In genomic region chr6:109720336-109720735, GRCh38 we compare ENCODE assay signal across 19 cellular contexts. TPM values are rescaled to one million over a fixed set of nuclear protein-coding genes. Genes with fewer than 3 reads are reported as not detected.
DNase-seq lines count a peak whose midpoint lies in the region; ATAC-seq and TF ChIP-seq lines count a peak whose summit lies in the region.
"Had no signal": no experiment of that assay in that cellular context is flagged by ENCODE, and none has a peak within 500 bp of the region (broad histone marks: within the 10 kb centered on the region; RNA-seq: fewer than 3 reads in every experiment).

No MANE protein-coding gene starts in this region.

- peaks cover 13% of the 10 kb centered on the region for H3K36me3 Mint-ChIP-seq in activated naive CD8-positive, alpha-beta T cell treated with anti-CD3 and anti-CD28 coated beads, Interleukin-2, amount 50 U/mL, for 24 hours (ENCODE audit: low read depth)

- no peaks in the 10 kb centered on the region for H3K4me1 Mint-ChIP-seq in activated naive CD8-positive, alpha-beta T cell treated with anti-CD3 and anti-CD28 coated beads, Interleukin-2, amount 50 U/mL, for 24 hours

- H3K27ac Mint-ChIP-seq in activated naive CD8-positive, alpha-beta T cell treated with anti-CD3 and anti-CD28 coated beads, Interleukin-2, amount 50 U/mL, for 24 hours: no peak overlapping the region
- H3K27ac Mint-ChIP-seq: IgD-negative memory B cell had no signal

- H3K4me1 ChIP-seq in adipocyte (ENCODE audit: control insufficient read depth, insufficient read depth, low read length) (peaks cover 15% of the 10 kb centered on the region), suprapubic skin (peaks cover 4% of the 10 kb centered on the region), ascending aorta (peaks cover 0 to 17% of the 10 kb centered on the region in 2 donors)
- H3K4me1 ChIP-seq: Peyer's patch had no signal

- H3K4me3 Mint-ChIP-seq in activated naive CD8-positive, alpha-beta T cell treated with anti-CD3 and anti-CD28 coated beads, Interleukin-2, amount 50 U/mL, for 24 hours: no peak overlapping the region
- H3K4me3 Mint-ChIP-seq: CD4-positive, alpha-beta memory T cell; IgD-negative memory B cell had no signal

- H3K27me3 ChIP-seq in adipocyte (replicated peaks; ENCODE audit: control insufficient read depth, insufficient read depth, low read length): no peaks in the 10 kb centered on the region
- H3K27me3 ChIP-seq in suprapubic skin: no peaks in the 10 kb centered on the region
- no peaks in the 10 kb centered on the region for H3K27me3 ChIP-seq in ascending aorta
- H3K27me3 ChIP-seq: BLaER1 treated with 17β-estradiol and CSF1 and Interleukin-3, amounts not matched to agents 10 nM and 100 nM; Peyer's patch had no signal

- no peak overlapping the region for H3K4me3 ChIP-seq in adipocyte (ENCODE audit: low read length)
- no peak overlapping the region for H3K4me3 ChIP-seq in suprapubic skin
- no peak overlapping the region for H3K4me3 ChIP-seq in ascending aorta
- H3K4me3 ChIP-seq: BLaER1 treated with 17β-estradiol and CSF1 and Interleukin-3, amounts not matched to agents 10 nM and 100 nM; Peyer's patch had no signal

- no peak for TF ChIP-seq EP300 in suprapubic skin (IDR thresholded peaks at IDR 0.05)

- H3K27ac ChIP-seq in suprapubic skin: peak overlapping the region; percentile 60
- H3K27ac ChIP-seq in ascending aorta: no peak overlapping the region
- H3K27ac ChIP-seq: BLaER1 treated with 17β-estradiol and CSF1 and Interleukin-3, amounts not matched to agents 10 nM and 100 nM; Peyer's patch had no signal

- ATAC-seq in activated naive CD8-positive, alpha-beta T cell treated with anti-CD3 and anti-CD28 coated beads, Interleukin-2, amount 50 U/mL, for 24 hours: no peak

- 65% methylated on average over 4 of the region's 4 CpGs for WGBS in suprapubic skin

- no peaks in the 10 kb centered on the region for H3K9me3 ChIP-seq in adipocyte (ENCODE audit: control insufficient read depth, low read length)
- H3K9me3 ChIP-seq in suprapubic skin: no peaks in the 10 kb centered on the region
- H3K9me3 ChIP-seq in ascending aorta: no peaks in the 10 kb centered on the region
- H3K9me3 ChIP-seq: Peyer's patch had no signal

- DNase-seq in COLO829 (ENCODE audit: low spot score) (peak; percentile 14), adipocyte (ENCODE audit: low read depth) (peak; percentile 35), foreskin melanocyte (peak; percentile 98), suprapubic skin (ENCODE audit: low spot score in 2 of 2) (no peak), ascending aorta (ENCODE audit: low spot score in 2 of 2) (no peak), kidney glomerular epithelial cell (lab: John Stamatoyannopoulos, UW) (no peak)
- DNase-seq in activated naive CD8-positive, alpha-beta T cell treated with anti-CD3 and anti-CD28 coated beads, Interleukin-2, amount 50 U/mL, for 24 hours: no peak
- DNase-seq: Calu3; CD4-positive, alpha-beta memory T cell; DMS153; MV-4-11; NCI-H1105 treated with DMSO at 0.1 percent for 48 hours; NCI-H2029 treated with DMSO at 0.1 percent for 48 hours; NCI-H2171; NCI-H345; NCI-H524 treated with DMSO at 0.1 percent for 48 hours; Peyer's patch had no signal

- no peak overlapping the region for H3K9ac ChIP-seq in adipocyte (ENCODE audit: low read length)
- H3K9ac ChIP-seq: BLaER1 treated with 17β-estradiol and CSF1 and Interleukin-3, amounts not matched to agents 10 nM and 100 nM had no signal

- H3K27me3 Mint-ChIP-seq in activated naive CD8-positive, alpha-beta T cell treated with anti-CD3 and anti-CD28 coated beads, Interleukin-2, amount 50 U/mL, for 24 hours: no peaks in the 10 kb centered on the region
- H3K27me3 Mint-ChIP-seq: CD4-positive, alpha-beta memory T cell; IgD-negative memory B cell had no signal

- no peaks in the 10 kb centered on the region for H3K9me3 Mint-ChIP-seq in activated naive CD8-positive, alpha-beta T cell treated with anti-CD3 and anti-CD28 coated beads, Interleukin-2, amount 50 U/mL, for 24 hours

- H3K36me3 ChIP-seq in adipocyte (ENCODE audit: control insufficient read depth, insufficient read depth, low read length, severe bottlenecking) (peaks cover 8% of the 10 kb centered on the region), suprapubic skin (peaks cover 26% of the 10 kb centered on the region), ascending aorta (peaks cover 0 to 16% of the 10 kb centered on the region in 2 donors)

- no peak for TF ChIP-seq POLR2A in suprapubic skin (IDR thresholded peaks at IDR 0.05)

- intact Hi-C loops in ascending aorta (cut with DNase I): no loop called here

- TF ChIP-seq CTCF in suprapubic skin (IDR thresholded peaks at IDR 0.05): no peak
- no peak for TF ChIP-seq CTCF in ascending aorta (IDR thresholded peaks at IDR 0.05)

RNA-seq across cellular contexts. Expression of gene FIG4, which starts 29.2 kb away (rescaled TPM):
- total RNA-seq in suprapubic skin: 10 to 100 TPM in 3 of 4 donors, 1 to 10 TPM in 1; 7.9 to 17.5 (median 11.7) TPM
- 27.9 TPM for total RNA-seq in ascending aorta

RNA-seq across cellular contexts. Expression of gene AK9, which starts 29.3 kb away (rescaled TPM):
- 1 to 10 TPM; 3.1 to 9.5 (median 6.3) TPM for total RNA-seq in suprapubic skin
- 0.75 TPM for total RNA-seq in ascending aorta

Comparison
In these comparisons a context has a peak if more than half of its experiments do, and no peak if none do; other contexts are left out.
1. DNase-seq: peak in COLO829 (single experiment), adipocyte (single experiment) and foreskin melanocyte (single experiment); none in suprapubic skin (0 of 2), ascending aorta (0 of 2), kidney glomerular epithelial cell (single experiment) and activated naive CD8-positive, alpha-beta T cell treated with anti-CD3 and anti-CD28 coated beads, Interleukin-2, amount 50 U/mL, for 24 hours (single experiment).